8 cellular contexts compared by ENCODE assay signal in the genomic region with DNA sequence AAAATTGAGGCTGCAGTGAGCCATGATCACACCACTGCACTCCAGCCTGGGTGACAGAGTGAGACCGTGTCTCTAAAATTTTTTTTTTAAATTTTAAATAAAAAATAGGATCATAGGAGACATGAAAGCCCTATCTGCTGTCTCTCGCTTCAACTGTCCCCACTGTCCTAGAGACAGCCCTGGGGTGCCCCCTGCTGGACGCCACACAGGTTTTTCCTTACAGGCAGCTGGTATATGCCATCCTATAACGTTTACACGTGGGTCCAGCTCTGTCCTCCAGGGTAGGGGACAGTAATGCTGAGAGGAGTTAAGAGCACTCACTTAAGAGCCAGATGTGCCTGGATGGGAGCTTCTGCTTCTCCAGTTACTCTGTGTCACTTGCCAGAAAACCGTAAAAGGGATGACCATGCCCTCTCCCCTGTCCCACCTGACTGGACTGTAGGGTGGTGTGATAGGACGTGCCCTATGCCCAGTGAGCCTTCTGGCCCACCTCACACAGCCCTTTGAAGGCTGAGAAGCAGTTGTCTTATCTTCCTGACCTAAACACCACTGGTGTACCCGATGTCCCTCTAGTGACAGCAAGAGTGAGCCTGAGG. TPM values are rescaled to one million over a fixed set of nuclear protein-coding genes. Genes with fewer than 3 reads are reported as not detected.
DNase-seq lines count a peak whose midpoint lies in the region; ATAC-seq and TF ChIP-seq lines count a peak whose summit lies in the region.

No MANE protein-coding gene starts in this region.

- no TSS peak for BruUV-seq in Caco-2 (replicated peaks; lab: Mats Ljungman, UMichigan)

- H3K4me1 ChIP-seq in Caco-2 (no peaks in the 10 kb centered on the region), Peyer's patch (peaks cover 3 to 24% (median 12%) of the 10 kb centered on the region in 4 donors), neutrophil (ENCODE audit: control insufficient read depth in 1 of 2, insufficient read depth in 1 of 2, low read depth in 1 of 2, low read length in 1 of 2) (peaks cover 10 to 21% of the 10 kb centered on the region in 2 experiments)

- no peaks in the 10 kb centered on the region for H3K9me3 Mint-ChIP-seq in Caco-2 (ENCODE audit: unreplicated experiment)
- H3K9me3 Mint-ChIP-seq in activated T-cell treated with anti-CD3 and anti-CD28 coated beads, Interleukin-2, amount 50 U/mL, for 24 hours = no peaks in the 10 kb centered on the region

- H3K36me3 Mint-ChIP-seq in Caco-2 (ENCODE audit: insufficient read depth, unreplicated experiment) = peaks cover 16% of the 10 kb centered on the region
- no peaks in the 10 kb centered on the region for H3K36me3 Mint-ChIP-seq in activated T-cell treated with anti-CD3 and anti-CD28 coated beads, Interleukin-2, amount 50 U/mL, for 24 hours (ENCODE audit: low read depth)

- intact Hi-C loops in Caco-2 (cut with micrococcal nuclease; ENCODE audit: unreplicated experiment) = loop anchor here (5.0 to 10.0 kb wide), 2 partner anchors 71 to 608 kb away; no protein-coding TSS in a partner anchor

- no peak overlapping the region for H3K27ac Mint-ChIP-seq in Caco-2 (ENCODE audit: unreplicated experiment)
- no peak overlapping the region for H3K27ac Mint-ChIP-seq in activated T-cell treated with anti-CD3 and anti-CD28 coated beads, Interleukin-2, amount 50 U/mL, for 24 hours

- H3K36me3 ChIP-seq in Caco-2 (ENCODE audit: control insufficient read depth, insufficient read depth, low read length) (no peaks in the 10 kb centered on the region), Peyer's patch (no peaks in the 10 kb centered on the region), neutrophil (no peaks in the 10 kb centered on the region)

- no peak for ATAC-seq in HG02759 (IDR thresholded peaks at IDR 0.05; ENCODE audit: unreplicated experiment)

- H3K27ac ChIP-seq in Peyer's patch (no peak overlapping the region), neutrophil (no peak overlapping the region)

- H3K27me3 Mint-ChIP-seq in Caco-2 (ENCODE audit: insufficient read depth, unreplicated experiment) = no peaks in the 10 kb centered on the region
- H3K27me3 Mint-ChIP-seq in activated T-cell treated with anti-CD3 and anti-CD28 coated beads, Interleukin-2, amount 50 U/mL, for 24 hours = peaks cover 3% of the 10 kb centered on the region

- POLR2A ChIA-PET in Caco-2 (lab: Charles Lee) = interaction anchor here (1.1 kb wide), 1 partner anchor 8 kb away, joined by 4 read pairs; a partner anchor contains a TSS

- H3K27me3 ChIP-seq in Caco-2 (replicated peaks; ENCODE audit: control insufficient read depth, insufficient read depth, low read length) (no peaks in the 10 kb centered on the region), Peyer's patch (peaks cover 0 to 8% of the 10 kb centered on the region in 2 donors), neutrophil (peaks cover 63% of the 10 kb centered on the region)

- DNase-seq in Caco-2 (peak; percentile 70 to 81), KG1 (lab: John Stamatoyannopoulos, UW) (peak; percentile 40), Peyer's patch (peak; percentile 67 to 90 (median 87)), fibroblast of peridontal ligament (ENCODE audit: extremely low read depth) (peak; percentile 69), superior temporal gyrus (ENCODE audit: extremely low spot score) (peak; percentile 92)
- peak; percentile 86 for DNase-seq in activated T-cell treated with anti-CD3 and anti-CD28 coated beads, Interleukin-2, amount 50 U/mL, for 24 hours

- no peak overlapping the region for H3K4me3 Mint-ChIP-seq in Caco-2 (ENCODE audit: unreplicated experiment)
- no peak overlapping the region for H3K4me3 Mint-ChIP-seq in activated T-cell treated with anti-CD3 and anti-CD28 coated beads, Interleukin-2, amount 50 U/mL, for 24 hours

- TF ChIP-seq POLR2A in Peyer's patch (IDR thresholded peaks at IDR 0.05) = no peak

- TF ChIP-seq CTCF in Caco-2 (IDR thresholded peaks at IDR 0.05; ENCODE audit: insufficient read depth in 1 of 2, low read depth in 1 of 2, low read length in 1 of 2, severe bottlenecking in 1 of 2, unreplicated experiment in 1 of 2) = peak; percentile 69 to 71
- peak; percentile 36 to 75 (median 64) for TF ChIP-seq CTCF in Peyer's patch (IDR thresholded peaks at IDR 0.05)
- TF ChIP-seq CTCF in neutrophil (IDR thresholded peaks at IDR 0.05) = peak; percentile 55

- H3K9me3 ChIP-seq in Caco-2 (no peaks in the 10 kb centered on the region), Peyer's patch (no peaks in the 10 kb centered on the region), neutrophil (no peaks in the 10 kb centered on the region)

- H3K4me3 ChIP-seq in Caco-2 (ENCODE audit: low read depth, low read length) (no peak overlapping the region), Peyer's patch (no peak overlapping the region), neutrophil (ENCODE audit: low read depth in 1 of 2, low read length in 1 of 2) (no peak overlapping the region)

- CTCF ChIA-PET in Caco-2 (lab: Charles Lee) = interaction anchor here (0.6 to 1.2 kb wide), 6 partner anchors 18 to 404 kb away, joined by 3 to 5 read pairs (median 4); a partner anchor contains a TSS

- H3K4me1 Mint-ChIP-seq in Caco-2 (ENCODE audit: low read depth, unreplicated experiment) = no peaks in the 10 kb centered on the region
- H3K4me1 Mint-ChIP-seq in activated T-cell treated with anti-CD3 and anti-CD28 coated beads, Interleukin-2, amount 50 U/mL, for 24 hours (ENCODE audit: low read depth) = peaks cover 13% of the 10 kb centered on the region

RNA-seq across cellular contexts. Expression of a gene that starts 8.5 kb away (rescaled TPM):
- 78.5 and 79.8 TPM in 2 replicates for total RNA-seq in Caco-2 (2022)
- total RNA-seq in Peyer's patch = 1 to 10 TPM; 1.7 to 7.4 (median 2.8) TPM

RNA-seq across cellular contexts. Expression of a gene that starts 8.9 kb away (rescaled TPM):
- total RNA-seq in Caco-2 (2022) = 21.2 and 22.6 TPM in 2 replicates
- 10 to 100 TPM; 11.2 to 43.7 (median 15.0) TPM for total RNA-seq in Peyer's patch

RNA-seq across cellular contexts. Expression of a gene that starts 18.2 kb away (rescaled TPM):
- 9.1 and 9.7 TPM in 2 replicates for total RNA-seq in Caco-2 (2022)
- 10 to 100 TPM in 2 of 4 donors, 1 to 10 TPM in 1, not detected in 1; 5.6 to 10.3 (median 10.3) TPM for total RNA-seq in Peyer's patch

RNA-seq across cellular contexts. Expression of a gene that starts 35.2 kb away (rescaled TPM):
- total RNA-seq in Caco-2 (2022) = 45.2 and 49.9 TPM in 2 replicates
- total RNA-seq in Peyer's patch = 10 to 100 TPM in 3 of 4 donors, 1 to 10 TPM in 1; 10.0 to 50.3 (median 11.5) TPM

RNA-seq across cellular contexts. Expression of a gene that starts 45.7 kb away (rescaled TPM):
- total RNA-seq in Caco-2 (2022) = 0.05 TPM in 1 of 2 replicates, not detected in the other
- total RNA-seq in Peyer's patch = not detected

Comparison
In these comparisons a context has a peak if more than half of its experiments do, and no peak if none do; other contexts are left out.
1. DNase-seq: peak in every context shown above with its lines; median percentile 92 in superior temporal gyrus; 87 in Peyer's patch; 86 in activated T-cell treated with anti-CD3 and anti-CD28 coated beads, Interleukin-2, amount 50 U/mL, for 24 hours; 76 in Caco-2; 69 in fibroblast of peridontal ligament; 40 in KG1.